Comparison of ENCODE assay signal across 9 cellular contexts in genomic region chr10:24873281-24873683, GRCh38.
DNase-seq lines count a peak whose midpoint lies in the region; ATAC-seq and TF ChIP-seq lines count a peak whose summit lies in the region.
"Had no signal": no experiment of that assay in that cellular context is flagged by ENCODE, and none has a peak within 500 bp of the region (broad histone marks: within the 10 kb centered on the region; RNA-seq: fewer than 3 reads in every experiment).

No MANE protein-coding gene starts in this region.

- no peaks in the 10 kb centered on the region for H3K9me2 ChIP-seq in neural cell (ENCODE audit: insufficient read depth, low read length)

- in situ Hi-C loops in ACHN (cut with HindIII; ENCODE audit: low pct_ligation_motif_present, low pct_unique_long_range_greater_than_20kb, low sequenced_read_pairs): no loop called here

- peak overlapping the region; percentile 81 for H3K27ac ChIP-seq in neural cell (ENCODE audit: low read length)

- TF ChIP-seq CTCF in neural cell (IDR thresholded peaks at IDR 0.05; ENCODE audit: poor library complexity, severe bottlenecking): no peak

- no peak overlapping the region for H3K4me3 ChIP-seq in neural cell (ENCODE audit: low read length)

- peaks cover 4% of the 10 kb centered on the region for H3F3A ChIP-seq in neural cell (ENCODE audit: insufficient read depth, low read length, poor library complexity, severe bottlenecking)

- H3K36me3 ChIP-seq in neural cell (ENCODE audit: insufficient read depth, low read length): no peaks in the 10 kb centered on the region

- H3K4me2 ChIP-seq in neural cell (ENCODE audit: low read length): no peak overlapping the region

- TF ChIP-seq EP300 in neural cell (conservative IDR thresholded peaks at IDR 0.05; ENCODE audit: poor library complexity, severe bottlenecking): no peak

- H2AFZ ChIP-seq in neural cell (ENCODE audit: low read depth, low read length): no peak overlapping the region

- H4K20me1 ChIP-seq in neural cell (ENCODE audit: insufficient read depth): no peaks in the 10 kb centered on the region

- no peak for TF ChIP-seq RAD21 in neural cell (conservative IDR thresholded peaks at IDR 0.05)

- ATAC-seq in GM21528 (IDR thresholded peaks at IDR 0.05; ENCODE audit: low FRiP score, unreplicated experiment) (no peak), HG02981 (IDR thresholded peaks at IDR 0.05; ENCODE audit: unreplicated experiment) (no peak)

- H3K27me3 ChIP-seq in neural cell (ENCODE audit: insufficient read depth, low read depth, low read length): no peaks in the 10 kb centered on the region

- H3K79me2 ChIP-seq in neural cell (replicated peaks; ENCODE audit: insufficient read depth, low read length): no peaks in the 10 kb centered on the region

- DNase-seq in CD1c-positive myeloid dendritic cell (ENCODE audit: extremely low spot score): peak; percentile 69
- DNase-seq in fibroblast of gingiva (ENCODE audit: low read depth): peak; percentile 95
- DNase-seq in ACHN: no peak
- no peak for DNase-seq in NCI-H526 treated with DMSO at 0.1 percent for 48 hours (lab: John Stamatoyannopoulos, UW)
- DNase-seq: NCI-H446 had no signal

- H3K9me3 ChIP-seq in neural cell (ENCODE audit: low read length): no peaks in the 10 kb centered on the region

- no peak overlapping the region for H3K9ac ChIP-seq in neural cell (ENCODE audit: low read length)

TF ChIP-seq in PFSK-1, 5 proteins besides CTCF, POLR2A, EP300 and RAD21:
- TF ChIP-seq SIN3A (IDR thresholded peaks at IDR 0.05; ENCODE audit: borderline replicate concordance, insufficient read depth, low read length) (peak; percentile 39; the same call in 1 of the 2 replicates), FOXP2 (optimal IDR thresholded peaks at IDR 0.05; ENCODE audit: borderline replicate concordance, extremely low read depth, extremely low read length, insufficient read depth) (no peak)

TF ChIP-seq in neural cell, 6 proteins besides CTCF, POLR2A, EP300 and RAD21:
- no peak for TF ChIP-seq POLR2AphosphoS5 (IDR thresholded peaks at IDR 0.05)
- TF ChIP-seq MXI1 (conservative IDR thresholded peaks at IDR 0.05; ENCODE audit: poor library complexity, severe bottlenecking): no peak
- no peak for TF ChIP-seq EZH2 (IDR thresholded peaks at IDR 0.05; ENCODE audit: borderline replicate concordance, insufficient read depth, low read length, poor library complexity, severe bottlenecking)
- TF ChIP-seq TAF1 (IDR thresholded peaks at IDR 0.05; ENCODE audit: low read depth): no peak
- TF ChIP-seq, protein P1, sequence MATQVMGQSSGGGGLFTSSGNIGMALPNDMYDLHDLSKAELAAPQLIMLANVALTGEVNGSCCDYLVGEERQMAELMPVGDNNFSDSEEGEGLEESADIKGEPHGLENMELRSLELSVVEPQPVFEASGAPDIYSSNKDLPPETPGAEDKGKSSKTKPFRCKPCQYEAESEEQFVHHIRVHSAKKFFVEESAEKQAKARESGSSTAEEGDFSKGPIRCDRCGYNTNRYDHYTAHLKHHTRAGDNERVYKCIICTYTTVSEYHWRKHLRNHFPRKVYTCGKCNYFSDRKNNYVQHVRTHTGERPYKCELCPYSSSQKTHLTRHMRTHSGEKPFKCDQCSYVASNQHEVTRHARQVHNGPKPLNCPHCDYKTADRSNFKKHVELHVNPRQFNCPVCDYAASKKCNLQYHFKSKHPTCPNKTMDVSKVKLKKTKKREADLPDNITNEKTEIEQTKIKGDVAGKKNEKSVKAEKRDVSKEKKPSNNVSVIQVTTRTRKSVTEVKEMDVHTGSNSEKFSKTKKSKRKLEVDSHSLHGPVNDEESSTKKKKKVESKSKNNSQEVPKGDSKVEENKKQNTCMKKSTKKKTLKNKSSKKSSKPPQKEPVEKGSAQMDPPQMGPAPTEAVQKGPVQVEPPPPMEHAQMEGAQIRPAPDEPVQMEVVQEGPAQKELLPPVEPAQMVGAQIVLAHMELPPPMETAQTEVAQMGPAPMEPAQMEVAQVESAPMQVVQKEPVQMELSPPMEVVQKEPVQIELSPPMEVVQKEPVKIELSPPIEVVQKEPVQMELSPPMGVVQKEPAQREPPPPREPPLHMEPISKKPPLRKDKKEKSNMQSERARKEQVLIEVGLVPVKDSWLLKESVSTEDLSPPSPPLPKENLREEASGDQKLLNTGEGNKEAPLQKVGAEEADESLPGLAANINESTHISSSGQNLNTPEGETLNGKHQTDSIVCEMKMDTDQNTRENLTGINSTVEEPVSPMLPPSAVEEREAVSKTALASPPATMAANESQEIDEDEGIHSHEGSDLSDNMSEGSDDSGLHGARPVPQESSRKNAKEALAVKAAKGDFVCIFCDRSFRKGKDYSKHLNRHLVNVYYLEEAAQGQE (IDR thresholded peaks at IDR 0.05; ENCODE audit: borderline replicate concordance): no peak
- no peak for TF ChIP-seq SMC3 (conservative IDR thresholded peaks at IDR 0.05; ENCODE audit: poor library complexity)

Comparison
In these comparisons a context has a peak if more than half of its experiments do, and no peak if none do; other contexts are left out.
1. DNase-seq: peak in CD1c-positive myeloid dendritic cell (single experiment) and fibroblast of gingiva (single experiment); none in ACHN (single experiment) and NCI-H526 treated with DMSO at 0.1 percent for 48 hours (single experiment).